In the genomic region with DNA sequence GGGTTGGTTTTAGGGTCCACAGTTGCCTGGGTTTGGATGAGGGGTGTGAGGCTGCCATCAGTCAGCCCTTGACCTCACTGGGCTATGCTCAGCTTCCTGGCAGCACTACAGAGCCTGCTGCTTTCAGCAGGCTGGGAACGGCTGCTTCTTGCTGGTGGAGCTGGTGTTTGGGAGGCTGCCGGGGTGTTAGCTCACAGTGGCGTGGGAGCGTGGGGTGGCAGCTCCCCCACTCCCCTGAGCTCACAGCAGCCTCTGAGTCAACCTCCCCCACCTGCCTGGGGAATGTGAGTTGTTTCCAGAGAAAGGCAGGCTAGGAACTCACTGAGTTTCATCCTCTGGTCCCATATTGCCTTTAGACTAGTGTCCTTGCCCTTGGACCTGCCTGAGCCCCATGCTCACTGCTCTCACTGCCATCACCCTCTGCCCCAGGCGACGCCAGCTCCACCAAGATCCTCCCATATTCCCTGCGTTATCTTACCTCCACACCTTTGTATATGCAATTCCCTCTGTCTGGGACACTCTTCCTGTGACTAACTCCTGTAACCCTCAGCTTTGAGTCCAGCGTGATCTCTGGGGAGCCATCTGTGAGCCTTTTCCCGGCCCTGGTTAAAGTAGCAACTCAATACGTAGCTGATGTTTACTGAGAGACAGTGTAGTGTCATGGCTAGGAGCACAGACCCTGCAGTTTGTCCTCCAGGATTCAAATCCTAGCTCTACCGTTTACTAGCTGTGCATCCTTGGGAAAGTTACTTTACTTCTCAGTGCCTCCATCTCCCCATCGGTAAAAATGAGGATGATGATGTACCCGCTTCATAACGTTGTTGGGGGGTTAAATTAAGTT, we compare ENCODE assay signal across 10 cellular contexts. TPM values are rescaled to one million over a fixed set of nuclear protein-coding genes. Genes with fewer than 3 reads are reported as not detected.
DNase-seq lines count a peak whose midpoint lies in the region; ATAC-seq lines count a peak whose summit lies in the region.
"Had no signal": no experiment of that assay in that cellular context is flagged by ENCODE, and none has a peak within 500 bp of the region (broad histone marks: within the 10 kb centered on the region; RNA-seq: fewer than 3 reads in every experiment).

No MANE protein-coding gene starts in this region.

- CTCF ChIA-PET in activated CD4-positive, alpha-beta T cell treated with anti-CD3 and anti-CD28 coated beads for 36 hours (lab: Charles Lee) = interaction anchor here (0.6 to 1.2 kb wide), 7 partner anchors 14 to 70 kb away, joined by 3 to 4 read pairs (median 3); no protein-coding TSS in a partner anchor
- CTCF ChIA-PET in activated naive CD4-positive, alpha-beta T cell treated with anti-CD3 and anti-CD28 coated beads, Interleukin-2, amount 10 ng/mL, durations not matched to agents 7 days and 5 days (lab: Charles Lee) = interaction anchor here (1.2 kb wide), 1 partner anchor 53 kb away, joined by 4 read pairs; no protein-coding TSS in a partner anchor

- H3K27ac Mint-ChIP-seq in activated CD4-positive, alpha-beta T cell treated with anti-CD3 and anti-CD28 coated beads for 36 hours = peak overlapping the region; percentile 88
- peak overlapping the region; percentile 30 for H3K27ac Mint-ChIP-seq in activated naive CD4-positive, alpha-beta T cell treated with anti-CD3 and anti-CD28 coated beads, Interleukin-2, amount 10 ng/mL, durations not matched to agents 7 days and 5 days
- H3K27ac Mint-ChIP-seq in memory B cell = peak overlapping the region; percentile 80

- H3K4me3 Mint-ChIP-seq in activated CD4-positive, alpha-beta T cell treated with anti-CD3 and anti-CD28 coated beads for 36 hours = peak overlapping the region; percentile 9
- no peak overlapping the region for H3K4me3 Mint-ChIP-seq in activated naive CD4-positive, alpha-beta T cell treated with anti-CD3 and anti-CD28 coated beads, Interleukin-2, amount 10 ng/mL, durations not matched to agents 7 days and 5 days
- no peak overlapping the region for H3K4me3 Mint-ChIP-seq in memory B cell

- no peaks in the 10 kb centered on the region for H3K27me3 Mint-ChIP-seq in activated CD4-positive, alpha-beta T cell treated with anti-CD3 and anti-CD28 coated beads for 36 hours
- H3K27me3 Mint-ChIP-seq in activated naive CD4-positive, alpha-beta T cell treated with anti-CD3 and anti-CD28 coated beads, Interleukin-2, amount 10 ng/mL, durations not matched to agents 7 days and 5 days = no peaks in the 10 kb centered on the region
- H3K27me3 Mint-ChIP-seq in memory B cell = no peaks in the 10 kb centered on the region

- DNase-seq in activated CD4-positive, alpha-beta T cell treated with anti-CD3 and anti-CD28 coated beads for 36 hours = peak; percentile 58
- no peak for DNase-seq in activated CD4-positive, alpha-beta T cell treated with anti-CD3 and anti-CD28 coated beads for 1 hour
- DNase-seq in activated naive CD4-positive, alpha-beta T cell treated with anti-CD3 and anti-CD28 coated beads, Interleukin-2, amount 10 ng/mL, durations not matched to agents 7 days and 5 days = no peak
- DNase-seq in memory B cell (ENCODE audit: low spot score in 2 of 2) = no peak
- DNase-seq in T1000 (lab: John Stamatoyannopoulos, UW) = no peak
- DNase-seq in EL = no peak

- H3K27ac ChIP-seq in temporal lobe (ENCODE audit: low read depth, low read length) = peak overlapping the region; percentile 80

- intact Hi-C loops in activated CD4-positive, alpha-beta T cell treated with anti-CD3 and anti-CD28 coated beads for 36 hours (cut with DNase I, micrococcal nuclease) = loop anchor here in 1 of 2 experiments (5.0 kb wide), 1 partner anchor 177 kb away; no protein-coding TSS in a partner anchor

- POLR2A ChIA-PET in activated CD4-positive, alpha-beta T cell treated with anti-CD3 and anti-CD28 coated beads for 36 hours (lab: Charles Lee) = interaction anchor here (1.3 kb wide), 1 partner anchor 35 kb away, joined by 8 read pairs; no protein-coding TSS in a partner anchor

- ATAC-seq in activated CD4-positive, alpha-beta T cell treated with anti-CD3 and anti-CD28 coated beads for 36 hours = peak; percentile 8
- ATAC-seq in memory B cell (ENCODE audit: low read depth) = no peak
- no peak for ATAC-seq in GM19023 (IDR thresholded peaks at IDR 0.05; ENCODE audit: unreplicated experiment)

- no peaks in the 10 kb centered on the region for H3K9me3 Mint-ChIP-seq in activated CD4-positive, alpha-beta T cell treated with anti-CD3 and anti-CD28 coated beads for 36 hours (ENCODE audit: low read depth)
- H3K9me3 Mint-ChIP-seq in activated naive CD4-positive, alpha-beta T cell treated with anti-CD3 and anti-CD28 coated beads, Interleukin-2, amount 10 ng/mL, durations not matched to agents 7 days and 5 days = no peaks in the 10 kb centered on the region
- no peaks in the 10 kb centered on the region for H3K9me3 Mint-ChIP-seq in memory B cell

- peaks cover 57% of the 10 kb centered on the region for H3K36me3 Mint-ChIP-seq in activated CD4-positive, alpha-beta T cell treated with anti-CD3 and anti-CD28 coated beads for 36 hours (ENCODE audit: low read depth)
- peaks cover 48% of the 10 kb centered on the region for H3K36me3 Mint-ChIP-seq in activated naive CD4-positive, alpha-beta T cell treated with anti-CD3 and anti-CD28 coated beads, Interleukin-2, amount 10 ng/mL, durations not matched to agents 7 days and 5 days
- peaks cover 23% of the 10 kb centered on the region for H3K36me3 Mint-ChIP-seq in memory B cell

- H3K4me1 Mint-ChIP-seq in activated CD4-positive, alpha-beta T cell treated with anti-CD3 and anti-CD28 coated beads for 36 hours = peaks cover 69% of the 10 kb centered on the region
- peaks cover 57% of the 10 kb centered on the region for H3K4me1 Mint-ChIP-seq in activated naive CD4-positive, alpha-beta T cell treated with anti-CD3 and anti-CD28 coated beads, Interleukin-2, amount 10 ng/mL, durations not matched to agents 7 days and 5 days
- H3K4me1 Mint-ChIP-seq in memory B cell = peaks cover 40% of the 10 kb centered on the region

RNA-seq across cellular contexts. Expression of a gene that starts 34.8 kb away (rescaled TPM):
- total RNA-seq in activated CD4-positive, alpha-beta T cell treated with anti-CD3 and anti-CD28 coated beads for 36 hours = 10 to 100 TPM; 78.8 to 84.0 TPM
- 10.1 TPM for total RNA-seq in temporal lobe
- total RNA-seq: H4, LHCN-M2 had no signal

Comparison
In these comparisons a context has a peak if more than half of its experiments do, and no peak if none do; other contexts are left out.
1. H3K27ac Mint-ChIP-seq: peak in every context shown above with its lines; median percentile 88 in activated CD4-positive, alpha-beta T cell treated with anti-CD3 and anti-CD28 coated beads for 36 hours; 80 in memory B cell; 30 in activated naive CD4-positive, alpha-beta T cell treated with anti-CD3 and anti-CD28 coated beads, Interleukin-2, amount 10 ng/mL, durations not matched to agents 7 days and 5 days.